ENCODE assay signal across 1 cellular context in the genomic region with DNA sequence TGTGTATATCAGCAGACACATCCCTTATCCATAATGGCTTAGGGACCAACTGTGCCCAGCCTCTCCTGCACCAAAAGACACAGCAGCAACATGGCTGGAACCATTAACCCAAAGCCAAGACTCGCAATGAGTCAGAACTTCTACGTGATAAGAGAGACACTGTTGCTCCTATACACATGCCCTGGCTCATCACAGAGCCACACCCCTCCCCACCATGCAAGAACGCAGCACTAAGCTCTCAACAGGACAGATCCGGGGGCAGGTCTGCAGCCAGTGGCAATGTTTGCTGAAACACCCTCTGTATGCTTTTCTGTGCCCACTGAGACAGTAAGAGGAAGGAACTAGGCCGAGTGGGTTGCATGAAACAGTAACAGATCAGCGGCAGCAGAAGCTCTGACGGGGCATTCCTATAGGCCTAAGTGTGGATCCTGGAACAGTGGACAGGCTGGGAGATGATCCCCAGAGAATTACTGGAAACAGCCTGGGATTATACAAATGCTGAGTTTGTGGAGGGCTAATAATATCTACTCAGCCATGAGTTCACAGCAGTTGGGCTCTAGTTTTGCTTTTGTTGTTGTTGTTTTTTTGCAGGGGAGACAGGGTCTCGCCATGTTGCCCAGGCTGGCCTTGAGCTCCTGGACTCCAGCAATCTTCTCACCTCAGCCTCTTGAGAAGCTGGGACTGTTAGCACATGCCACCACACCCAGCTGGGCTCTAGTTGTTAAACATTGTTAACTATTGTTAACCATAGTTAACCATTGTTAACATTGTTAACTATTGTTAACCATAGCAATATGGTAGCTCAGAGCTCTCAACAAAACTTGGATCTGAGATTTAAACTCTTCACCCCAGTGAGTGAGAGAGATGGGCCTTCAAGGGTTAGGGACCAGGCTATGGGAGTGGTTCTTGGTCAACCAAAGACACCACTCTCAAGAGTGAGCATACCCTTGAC.
TF ChIP-seq lines count a peak whose summit lies in the region.

No MANE protein-coding gene starts in this region.

TF ChIP-seq in HCT116, 20 proteins besides CTCF, POLR2A, EP300 and RAD21 (continued from another document):
- TF ChIP-seq, protein P1, sequence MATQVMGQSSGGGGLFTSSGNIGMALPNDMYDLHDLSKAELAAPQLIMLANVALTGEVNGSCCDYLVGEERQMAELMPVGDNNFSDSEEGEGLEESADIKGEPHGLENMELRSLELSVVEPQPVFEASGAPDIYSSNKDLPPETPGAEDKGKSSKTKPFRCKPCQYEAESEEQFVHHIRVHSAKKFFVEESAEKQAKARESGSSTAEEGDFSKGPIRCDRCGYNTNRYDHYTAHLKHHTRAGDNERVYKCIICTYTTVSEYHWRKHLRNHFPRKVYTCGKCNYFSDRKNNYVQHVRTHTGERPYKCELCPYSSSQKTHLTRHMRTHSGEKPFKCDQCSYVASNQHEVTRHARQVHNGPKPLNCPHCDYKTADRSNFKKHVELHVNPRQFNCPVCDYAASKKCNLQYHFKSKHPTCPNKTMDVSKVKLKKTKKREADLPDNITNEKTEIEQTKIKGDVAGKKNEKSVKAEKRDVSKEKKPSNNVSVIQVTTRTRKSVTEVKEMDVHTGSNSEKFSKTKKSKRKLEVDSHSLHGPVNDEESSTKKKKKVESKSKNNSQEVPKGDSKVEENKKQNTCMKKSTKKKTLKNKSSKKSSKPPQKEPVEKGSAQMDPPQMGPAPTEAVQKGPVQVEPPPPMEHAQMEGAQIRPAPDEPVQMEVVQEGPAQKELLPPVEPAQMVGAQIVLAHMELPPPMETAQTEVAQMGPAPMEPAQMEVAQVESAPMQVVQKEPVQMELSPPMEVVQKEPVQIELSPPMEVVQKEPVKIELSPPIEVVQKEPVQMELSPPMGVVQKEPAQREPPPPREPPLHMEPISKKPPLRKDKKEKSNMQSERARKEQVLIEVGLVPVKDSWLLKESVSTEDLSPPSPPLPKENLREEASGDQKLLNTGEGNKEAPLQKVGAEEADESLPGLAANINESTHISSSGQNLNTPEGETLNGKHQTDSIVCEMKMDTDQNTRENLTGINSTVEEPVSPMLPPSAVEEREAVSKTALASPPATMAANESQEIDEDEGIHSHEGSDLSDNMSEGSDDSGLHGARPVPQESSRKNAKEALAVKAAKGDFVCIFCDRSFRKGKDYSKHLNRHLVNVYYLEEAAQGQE (IDR thresholded peaks at IDR 0.05; ENCODE audit: low read depth): no peak
- TF ChIP-seq TCF7L2 (IDR thresholded peaks at IDR 0.05; ENCODE audit: borderline replicate concordance, extremely low read depth, insufficient read depth, insufficient read length) (no peak), YY1 (IDR thresholded peaks at IDR 0.05; ENCODE audit: extremely low read depth, insufficient replicate concordance, low read depth, low read length) (no peak)
TF ChIP-seq in HCT116: peak in this region for 0.
